Comparison of ENCODE assay signal across 20 cellular contexts in genomic region chr6:36805917-36806316, GRCh38. TPM values are rescaled to one million over a fixed set of nuclear protein-coding genes. Genes with fewer than 3 reads are reported as not detected.
A peak's percentile ranks its signal among the peaks of the same experiment; 100 is the strongest.
DNase-seq lines count a peak whose midpoint lies in the region; ATAC-seq, FAIRE-seq and TF ChIP-seq lines count a peak whose summit lies in the region.
"Had no signal": no experiment of that assay in that cellular context is flagged by ENCODE, and none has a peak within 500 bp of the region (broad histone marks: within the 10 kb centered on the region; RNA-seq: fewer than 3 reads in every experiment).

No MANE protein-coding gene starts in this region.

- no peak overlapping the region for H3K4me2 ChIP-seq in H1 (ENCODE audit: insufficient read depth in 1 of 2, low read depth in 2 of 2, low read length in 2 of 2)
- H3K4me2 ChIP-seq: KMS-11, PC-9 had no signal

- no peaks in the 10 kb centered on the region for H3K9me3 ChIP-seq in HEK293 (ENCODE audit: control insufficient read depth, insufficient read depth, low read depth, low read length)
- H3K9me3 ChIP-seq in H1 (ENCODE audit: insufficient read depth in 2 of 2, low read depth in 1 of 2, low read length in 1 of 2), result no peaks in the 10 kb centered on the region
- no peaks in the 10 kb centered on the region for H3K9me3 ChIP-seq in SJCRH30 (replicated peaks)
- H3K9me3 ChIP-seq: SJSA1 had no signal

- H4K5ac ChIP-seq in H1 (ENCODE audit: insufficient read length, low read depth, low read length), result no peak overlapping the region

- no peak overlapping the region for H2BK12ac ChIP-seq in H1 (ENCODE audit: low read depth, low read length)

- DNase-seq in ELF-1 (ENCODE audit: low read depth, low spot score) (peak; percentile 44), H1 (ENCODE audit: low read depth in 1 of 2, low spot score in 2 of 2) (no peak), neural crest cell (ENCODE audit: low read depth, low spot score) (no peak), SJCRH30 (no peak)
- no peak for DNase-seq in activated CD8-positive, alpha-beta memory T cell treated with anti-CD3 and anti-CD28 coated beads, Interleukin-2, amount 10 ng/mL, durations not matched to agents 7 days and 5 days
- DNase-seq: Calu3; CD4-positive, alpha-beta T cell; GM23248; NCI-H1417 treated with DMSO at 0.1 percent for 48 hours; NCI-H187 treated with DMSO at 0.1 percent for 48 hours; NCI-H2227 treated with DMSO at 0.1 percent for 48 hours; NCI-H524; NCI-H82; PC-9 had no signal

- H4K8ac ChIP-seq in H1 (ENCODE audit: extremely low read depth, insufficient read depth, low read length), result no peak overlapping the region

- H3K36me3 Mint-ChIP-seq in neural crest cell (ENCODE audit: low read depth), result no peaks in the 10 kb centered on the region
- H3K36me3 Mint-ChIP-seq in activated CD8-positive, alpha-beta memory T cell treated with anti-CD3 and anti-CD28 coated beads, Interleukin-2, amount 10 ng/mL, durations not matched to agents 7 days and 5 days, result no peaks in the 10 kb centered on the region

- no peak for FAIRE-seq in H1 (lab: Jason Lieb, UNC)
- FAIRE-seq: A204.1, GM12891 had no signal

- H3K79me2 ChIP-seq in H1 (ENCODE audit: control insufficient read depth in 1 of 2, insufficient read depth in 2 of 2, low read length in 2 of 2), result no peaks in the 10 kb centered on the region

- H2BK5ac ChIP-seq in H1 (ENCODE audit: low read depth, low read length), result no peak overlapping the region

- H3K4me1 ChIP-seq in HEK293 (ENCODE audit: control insufficient read depth, insufficient read depth, low read length) (peaks cover 3% of the 10 kb centered on the region; the same call in 1 of the 2 replicates), H1 (replicated peaks in 1 of 4; ENCODE audit: control insufficient read depth in 3 of 4, insufficient read depth in 4 of 4, low read length in 3 of 4) (peaks cover 3 to 21% (median 4%) of the 10 kb centered on the region in 4 experiments; a peak in 4 of 7 replicates), SJCRH30 (no peaks in the 10 kb centered on the region)
- H3K4me1 ChIP-seq: SJSA1 had no signal

- H3K79me1 ChIP-seq in H1 (ENCODE audit: low read depth, low read length), result no peaks in the 10 kb centered on the region

- H2BK20ac ChIP-seq in H1 (ENCODE audit: low read length), result no peak overlapping the region

- no peaks in the 10 kb centered on the region for H3K23me2 ChIP-seq in H1 (ENCODE audit: low read depth, low read length)

- peaks cover 42% of the 10 kb centered on the region for H3K4me1 Mint-ChIP-seq in neural crest cell
- H3K4me1 Mint-ChIP-seq in activated CD8-positive, alpha-beta memory T cell treated with anti-CD3 and anti-CD28 coated beads, Interleukin-2, amount 10 ng/mL, durations not matched to agents 7 days and 5 days, result no peaks in the 10 kb centered on the region

- H3K36me3 ChIP-seq in HEK293 (ENCODE audit: control insufficient read depth in 2 of 2, insufficient read depth in 1 of 2, low read length in 2 of 2), result no peaks in the 10 kb centered on the region
- H3K36me3 ChIP-seq in H1 (ENCODE audit: control insufficient read depth in 2 of 4, insufficient read depth in 4 of 4, low read length in 3 of 4), result no peaks in the 10 kb centered on the region; a peak in 1 of 8 replicates
- H3K36me3 ChIP-seq in SJCRH30, result no peaks in the 10 kb centered on the region
- H3K36me3 ChIP-seq: SJSA1 had no signal

- TF ChIP-seq CTCF in HEK293 (tag by site-specific recombination; IDR thresholded peaks at IDR 0.05) (no peak), H1 (IDR thresholded peaks at IDR 0.05; ENCODE audit: control extremely low read depth in 1 of 3, insufficient read depth in 1 of 3, low read depth in 1 of 3, low read length in 3 of 3) (peak; percentile 38 to 48 (median 42)), neural crest cell (conservative IDR thresholded peaks at IDR 0.05) (no peak)

- H3K27ac ChIP-seq in HEK293 (ENCODE audit: extremely low read depth, low read depth, low read length) (no peak overlapping the region), H1 (ENCODE audit: low read depth, low read length) (no peak overlapping the region), SJCRH30 (no peak overlapping the region)
- H3K27ac ChIP-seq: GM23248, KMS-11, PC-9, SJSA1 had no signal

- no peak overlapping the region for H2AFZ ChIP-seq in H1 (ENCODE audit: low read length)
- H2AFZ ChIP-seq: GM23248, PC-9 had no signal

- POLR2A ChIA-PET in HEK293 (lab: Yijun Ruan, JAX), result no interaction called here
- POLR2A ChIA-PET in H1 (lab: Charles Lee; ENCODE audit: partially characterized antibody), result interaction anchor here (0.8 to 1.8 kb wide), 3 partner anchors 10 to 35 kb away, joined by 3 to 4 read pairs (median 3); no protein-coding TSS in a partner anchor

- H3K14ac ChIP-seq in H1 (ENCODE audit: insufficient read length), result no peak overlapping the region

- H3K56ac ChIP-seq in H1 (replicated peaks; ENCODE audit: insufficient read length, low read depth, low read length), result no peak overlapping the region

- no peak for TF ChIP-seq POLR2A in H1 (IDR thresholded peaks at IDR 0.05; ENCODE audit: control extremely low read depth in 1 of 2, low read depth in 2 of 2, low read length in 2 of 2)

- peak; percentile 26 to 51; a peak in 3 of 4 replicates for TF ChIP-seq RAD21 in H1 (IDR thresholded peaks at IDR 0.05 in 1 of 2, conservative IDR thresholded peaks at IDR 0.05 in 1 of 2; ENCODE audit: low read depth in 2 of 2, low read length in 2 of 2)

- 66% methylated on average over 8 of the region's 8 CpGs; no CpG with 5 or more reads in 1 of the 2 experiments for WGBS in H1 (ENCODE audit: extremely low coverage in 1 of 2, insufficient coverage in 1 of 2, insufficient read length in 1 of 2, insufficient replicate concordance in 2 of 2, low coverage in 1 of 2, low lambda C conversion rate in 2 of 2, missing lambda C conversion rate in 1 of 2), 2 experiments

- H4K20me1 ChIP-seq in H1 (replicated peaks in 1 of 2; ENCODE audit: control insufficient read depth in 1 of 2, insufficient read depth in 2 of 2, low read length in 2 of 2), result no peaks in the 10 kb centered on the region

- H3K18ac ChIP-seq in H1 (ENCODE audit: extremely low read depth, low read length), result no peak overlapping the region

- no peak overlapping the region for H4K91ac ChIP-seq in H1 (replicated peaks; ENCODE audit: insufficient read length, low read length)

- H3K4me3 Mint-ChIP-seq in neural crest cell, result no peak overlapping the region
- no peak overlapping the region for H3K4me3 Mint-ChIP-seq in activated CD8-positive, alpha-beta memory T cell treated with anti-CD3 and anti-CD28 coated beads, Interleukin-2, amount 10 ng/mL, durations not matched to agents 7 days and 5 days
- H3K4me3 Mint-ChIP-seq: CD4-positive, alpha-beta T cell had no signal

- H2BK120ac ChIP-seq in H1 (replicated peaks; ENCODE audit: low read depth, low read length), result no peak overlapping the region

- no peak overlapping the region for H2AK5ac ChIP-seq in H1 (ENCODE audit: low read depth, low read length)

- no peak overlapping the region for H3K9ac ChIP-seq in H1 (replicated peaks in 1 of 4; ENCODE audit: extremely low read depth in 1 of 4, low read depth in 3 of 4, low read length in 3 of 4)
- H3K9ac ChIP-seq: GM23248, KMS-11 had no signal

- H3K27ac Mint-ChIP-seq in neural crest cell (ENCODE audit: unreplicated experiment), result peak overlapping the region; percentile 70
- no peak overlapping the region for H3K27ac Mint-ChIP-seq in activated CD8-positive, alpha-beta memory T cell treated with anti-CD3 and anti-CD28 coated beads, Interleukin-2, amount 10 ng/mL, durations not matched to agents 7 days and 5 days
- H3K27ac Mint-ChIP-seq: CD4-positive, alpha-beta T cell had no signal

- no peak overlapping the region for H3K4me3 ChIP-seq in HEK293 (ENCODE audit: low read depth, low read length)
- no peak overlapping the region for H3K4me3 ChIP-seq in H1 (ENCODE audit: extremely low read depth in 1 of 4, insufficient read depth in 2 of 4, low read depth in 3 of 4, low read length in 4 of 4)
- H3K4me3 ChIP-seq in SJCRH30, result no peak overlapping the region
- H3K4me3 ChIP-seq: GM23248, PC-9, SJSA1 had no signal

- H3K9me3 Mint-ChIP-seq in neural crest cell, result no peaks in the 10 kb centered on the region
- H3K9me3 Mint-ChIP-seq in activated CD8-positive, alpha-beta memory T cell treated with anti-CD3 and anti-CD28 coated beads, Interleukin-2, amount 10 ng/mL, durations not matched to agents 7 days and 5 days (ENCODE audit: low read depth), result no peaks in the 10 kb centered on the region
- H3K9me3 Mint-ChIP-seq: CD4-positive, alpha-beta T cell had no signal

- H3K4ac ChIP-seq in H1 (replicated peaks; ENCODE audit: insufficient read length, low read depth, low read length), result no peak overlapping the region

- H3K27me3 ChIP-seq in H1 (replicated peaks in 1 of 4; ENCODE audit: control insufficient read depth in 3 of 4, extremely low read depth in 1 of 4, insufficient read depth in 3 of 4, low read length in 3 of 4), result no peaks in the 10 kb centered on the region; a peak in 2 of 7 replicates
- H3K27me3 ChIP-seq in SJCRH30, result peaks cover 18% of the 10 kb centered on the region
- H3K27me3 ChIP-seq: SJSA1 had no signal

- no peak for TF ChIP-seq EP300 in H1 (IDR thresholded peaks at IDR 0.05; ENCODE audit: borderline replicate concordance in 1 of 2, low read depth in 2 of 2, low read length in 2 of 2)

- no peak overlapping the region for H2BK15ac ChIP-seq in H1 (ENCODE audit: low read length)

- no peak overlapping the region for H3K23ac ChIP-seq in H1 (ENCODE audit: insufficient read length)

- no peaks in the 10 kb centered on the region for H3K27me3 Mint-ChIP-seq in neural crest cell (ENCODE audit: low read depth)
- H3K27me3 Mint-ChIP-seq in activated CD8-positive, alpha-beta memory T cell treated with anti-CD3 and anti-CD28 coated beads, Interleukin-2, amount 10 ng/mL, durations not matched to agents 7 days and 5 days, result peaks cover 26% of the 10 kb centered on the region

- CTCF ChIA-PET in HEK293 (lab: Yijun Ruan, JAX), result interaction anchor here (1.2 to 1.6 kb wide), 2 partner anchors 40 to 45 kb away, joined by 5 to 6 read pairs; no protein-coding TSS in a partner anchor
- CTCF ChIA-PET in H1 (lab: Charles Lee; ENCODE audit: partially characterized antibody), result interaction anchor here (0.7 to 3.4 kb wide), 20 partner anchors 9 to 69 kb away, joined by 3 to 24 read pairs (median 3); partner anchors contain the start of gene PPIL1
- CTCF ChIA-PET in activated CD8-positive, alpha-beta memory T cell treated with anti-CD3 and anti-CD28 coated beads, Interleukin-2, amount 10 ng/mL, durations not matched to agents 7 days and 5 days (lab: Charles Lee), result interaction anchor here (1.9 kb wide), 1 partner anchor 23 kb away, joined by 4 read pairs; no protein-coding TSS in a partner anchor

- ATAC-seq in activated CD8-positive, alpha-beta memory T cell treated with anti-CD3 and anti-CD28 coated beads, Interleukin-2, amount 10 ng/mL, durations not matched to agents 7 days and 5 days, result no peak
- ATAC-seq in GM18861 (IDR thresholded peaks at IDR 0.05; ENCODE audit: unreplicated experiment), result no peak

RNA-seq across cellular contexts. Expression of gene CPNE5, which starts 33.3 kb away (rescaled TPM):
- 0.15 and 0.88 TPM in 2 replicates for total RNA-seq in H1 (2021; fragmentation: NEBNext Ultra II Directional; extraction: Animal tissue kit (Norgen Biotek cat#: 25700))
- polyA plus RNA-seq in H1 (2011; rRNA removed), result 1.8 and 2.3 TPM in 2 replicates
- polyA plus RNA-seq in H1 (2011; cell fraction: cytosol; rRNA removed), result 0.76 TPM
- polyA plus RNA-seq in H1 (2011; cell fraction: nucleus; rRNA removed), result 2.7 TPM
- 0.30 to 0.96 TPM (median 0.65 TPM) in 4 replicates for polyA plus RNA-seq in H1 (2012, experiment 1 of 2)
- polyA plus RNA-seq in H1 (2012, experiment 2 of 2), result 0.51 TPM
- 0.24 TPM for polyA plus RNA-seq in H1 (2013, experiment 1 of 2)
- 0.28 TPM for polyA plus RNA-seq in H1 (2013, experiment 2 of 2)
- polyA minus RNA-seq in H1 (2011; rRNA and poly(A)+ RNA removed), result 0.82 and 1.1 TPM in 2 replicates
- not detected for polyA minus RNA-seq in H1 (2011; cell fraction: cytosol; rRNA and poly(A)+ RNA removed)
- 1.9 TPM for polyA minus RNA-seq in H1 (2011; cell fraction: nucleus; rRNA and poly(A)+ RNA removed)
- 0.54 and 1.0 TPM in 2 replicates for total RNA-seq in neural crest cell
- under 1 TPM; 0.79 to 0.94 TPM for total RNA-seq in activated CD8-positive, alpha-beta memory T cell treated with anti-CD3 and anti-CD28 coated beads, Interleukin-2, amount 10 ng/mL, durations not matched to agents 7 days and 5 days
- 0.57 TPM in 1 of 2 replicates, not detected in the other for total RNA-seq in SJCRH30 (2014; rRNA removed; shearing (Covaris generic))
- total RNA-seq: Calu3, GM23248 had no signal

Comparison
In these comparisons a context has a peak if more than half of its experiments do, and no peak if none do; other contexts are left out.
1. CTCF ChIP-seq: peak in H1 (3 of 3); none in HEK293 (single experiment) and neural crest cell (single experiment).